In the genomic region with DNA sequence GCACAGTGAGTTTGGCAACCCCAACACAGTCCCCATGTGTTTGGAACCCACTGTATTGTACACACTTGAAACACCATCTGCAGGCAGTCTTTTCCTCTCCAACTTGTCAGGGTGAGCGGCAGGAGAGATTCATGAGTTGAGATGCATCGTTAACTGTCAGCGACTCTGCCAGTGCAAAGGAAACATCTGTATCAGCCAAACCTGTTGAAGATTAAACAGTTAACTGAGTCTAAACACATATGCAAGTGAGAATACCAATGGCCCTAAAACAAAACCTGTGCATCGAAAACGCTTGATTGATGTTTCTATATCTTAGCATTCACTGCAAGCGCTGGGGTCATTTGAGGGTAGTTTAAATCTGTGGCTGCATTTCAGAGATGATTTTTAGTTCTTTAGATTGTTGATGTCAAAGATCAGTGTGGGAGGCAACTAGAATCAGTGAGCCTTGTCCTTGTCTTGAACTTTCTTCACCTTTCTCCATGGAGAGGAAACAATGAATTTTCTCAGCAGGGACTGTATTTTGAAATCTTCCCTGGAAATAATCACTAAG, we compare ENCODE assay signal across 13 cellular contexts. TPM values are rescaled to one million over a fixed set of nuclear protein-coding genes. Genes with fewer than 3 reads are reported as not detected.
DNase-seq lines count a peak whose midpoint lies in the region; ATAC-seq and TF ChIP-seq lines count a peak whose summit lies in the region.
"Had no signal": no experiment of that assay in that cellular context is flagged by ENCODE, and none has a peak within 500 bp of the region (broad histone marks: within the 10 kb centered on the region; RNA-seq: fewer than 3 reads in every experiment).

No MANE protein-coding gene starts in this region.

- no peaks in the 10 kb centered on the region for H4K20me1 ChIP-seq in IMR-90 (ENCODE audit: insufficient read depth, low read length)

- POLR2A ChIA-PET in IMR-90 (lab: Charles Lee; ENCODE audit: unreplicated experiment) = no interaction called here
- POLR2A ChIA-PET in activated CD4-positive, alpha-beta T cell treated with anti-CD3 and anti-CD28 coated beads, Interleukin-2, amount 10 ng/mL, durations not matched to agents 7 days and 5 days (lab: Charles Lee) = no interaction called here

- no peaks in the 10 kb centered on the region for H3K27me3 ChIP-seq in IMR-90 (ENCODE audit: control insufficient read depth, insufficient read depth, low read length)

- H3K4me2 ChIP-seq in IMR-90 (ENCODE audit: low read depth, low read length) = no peak overlapping the region; the same call in 1 of the 2 replicates

- no peak overlapping the region for H2AK9ac ChIP-seq in IMR-90 (replicated peaks; ENCODE audit: low read depth, low read length, poor library complexity)

- H3K9me3 Mint-ChIP-seq in activated CD4-positive, alpha-beta T cell treated with anti-CD3 and anti-CD28 coated beads, Interleukin-2, amount 10 ng/mL, durations not matched to agents 7 days and 5 days = peaks cover 2% of the 10 kb centered on the region

- H3K14ac ChIP-seq in IMR-90 (replicated peaks; ENCODE audit: low read depth, low read length) = no peak overlapping the region

- dilution Hi-C loops in IMR-90 (cut with HindIII; ENCODE audit: low sequenced_read_pairs, unreplicated experiment) = no loop called here

- H3K9ac ChIP-seq in IMR-90 (ENCODE audit: low read depth, low read length) = no peak overlapping the region

- WGBS in IMR-90 (ENCODE audit: extremely low coverage in 2 of 2, insufficient read length in 1 of 2), 2 experiments = no CpG with 5 or more reads among the region's 6 CpGs

- intact Hi-C loops in IMR-90 (cut with micrococcal nuclease) = loop anchor here (2.0 kb wide), 1 partner anchor 41 kb away; the partner anchor contains the start of gene PAM

- no peak overlapping the region for H3K27ac ChIP-seq in IMR-90 (ENCODE audit: insufficient read depth, low read length)

- H3K27me3 Mint-ChIP-seq in activated CD4-positive, alpha-beta T cell treated with anti-CD3 and anti-CD28 coated beads, Interleukin-2, amount 10 ng/mL, durations not matched to agents 7 days and 5 days = peaks cover 17% of the 10 kb centered on the region
- H3K27me3 Mint-ChIP-seq: stimulated activated memory B cell treated with anti-CD40 and anti-IgM and Interleukin-4, amounts not matched to agents 10 μg/mL and 1 μg/mL and 100 μg/mL, for 72 hours had no signal

- no peaks in the 10 kb centered on the region for H3K36me3 ChIP-seq in IMR-90 (ENCODE audit: control insufficient read depth, insufficient read depth, low read length)

- H3K9me3 ChIP-seq in IMR-90 (ENCODE audit: control insufficient read depth, insufficient read depth, low read length) = no peaks in the 10 kb centered on the region

- H2BK15ac ChIP-seq in IMR-90 (ENCODE audit: low read depth, low read length) = no peak overlapping the region

- H2BK120ac ChIP-seq in IMR-90 (ENCODE audit: low read depth, low read length) = 0 out of 2 replicates have a peak overlapping the region, but pooled peaks have one; percentile 31

- CTCF ChIA-PET in IMR-90 (lab: Yijun Ruan, JAX) = no interaction called here
- CTCF ChIA-PET in activated CD4-positive, alpha-beta T cell treated with anti-CD3 and anti-CD28 coated beads, Interleukin-2, amount 10 ng/mL, durations not matched to agents 7 days and 5 days (lab: Charles Lee) = no interaction called here

- ATAC-seq in GM18511 (IDR thresholded peaks at IDR 0.05; ENCODE audit: unreplicated experiment) (peak; percentile 67), GM21737 (IDR thresholded peaks at IDR 0.05; ENCODE audit: unreplicated experiment) (peak; percentile 76), IMR-90 (ENCODE audit: low read depth) (no peak), HG02970 (IDR thresholded peaks at IDR 0.05; ENCODE audit: low FRiP score, unreplicated experiment) (no peak)

- H3K56ac ChIP-seq in IMR-90 (ENCODE audit: extremely low read depth, insufficient read depth, low read length) = no peak overlapping the region

- no peak overlapping the region for H2BK5ac ChIP-seq in IMR-90 (ENCODE audit: low read depth, low read length, poor library complexity, severe bottlenecking)

- no peak overlapping the region for H4K5ac ChIP-seq in IMR-90 (ENCODE audit: low read depth, low read length)

- H3K4me3 Mint-ChIP-seq in activated CD4-positive, alpha-beta T cell treated with anti-CD3 and anti-CD28 coated beads, Interleukin-2, amount 10 ng/mL, durations not matched to agents 7 days and 5 days = no peak overlapping the region
- H3K4me3 Mint-ChIP-seq: activated naive CD8-positive, alpha-beta T cell treated with anti-CD3 and anti-CD28 coated beads, Interleukin-2, amount 10 ng/mL, durations not matched to agents 7 days and 5 days; stimulated activated memory B cell treated with anti-CD40 and anti-IgM and Interleukin-4, amounts not matched to agents 10 μg/mL and 1 μg/mL and 100 μg/mL, for 72 hours had no signal

- in situ Hi-C loops in IMR-90 (cut with MboI; ENCODE audit: low sequenced_read_pairs) = no loop called here

- TF ChIP-seq POLR2A in IMR-90 (IDR thresholded peaks at IDR 0.05; ENCODE audit: low read depth, low read length) = no peak

- peak overlapping the region; percentile 43; the same call in 1 of the 2 replicates for H2BK20ac ChIP-seq in IMR-90 (ENCODE audit: low read depth, low read length)

- no peaks in the 10 kb centered on the region for H3K4me1 Mint-ChIP-seq in activated CD4-positive, alpha-beta T cell treated with anti-CD3 and anti-CD28 coated beads, Interleukin-2, amount 10 ng/mL, durations not matched to agents 7 days and 5 days
- H3K4me1 Mint-ChIP-seq: activated naive CD8-positive, alpha-beta T cell treated with anti-CD3 and anti-CD28 coated beads, Interleukin-2, amount 10 ng/mL, durations not matched to agents 7 days and 5 days; stimulated activated memory B cell treated with anti-CD40 and anti-IgM and Interleukin-4, amounts not matched to agents 10 μg/mL and 1 μg/mL and 100 μg/mL, for 72 hours had no signal

- H3K27ac Mint-ChIP-seq in activated CD4-positive, alpha-beta T cell treated with anti-CD3 and anti-CD28 coated beads, Interleukin-2, amount 10 ng/mL, durations not matched to agents 7 days and 5 days = no peak overlapping the region
- H3K27ac Mint-ChIP-seq: activated naive CD8-positive, alpha-beta T cell treated with anti-CD3 and anti-CD28 coated beads, Interleukin-2, amount 10 ng/mL, durations not matched to agents 7 days and 5 days; stimulated activated memory B cell treated with anti-CD40 and anti-IgM and Interleukin-4, amounts not matched to agents 10 μg/mL and 1 μg/mL and 100 μg/mL, for 72 hours had no signal

- peak overlapping the region; percentile 64 for H2AFZ ChIP-seq in IMR-90 (replicated peaks; ENCODE audit: low read length, poor library complexity)

- no TSS peak for BruUV-seq in IMR-90 (replicated peaks; lab: Mats Ljungman, UMichigan)

- DNase-seq in IMR-90 = no peak
- DNase-seq in glomerular visceral epithelial cell (ENCODE audit: extremely low spot score) = peak; percentile 44
- no peak for DNase-seq in activated T-cell treated with anti-CD3 and anti-CD28 coated beads for 4 hours
- DNase-seq in activated CD4-positive, alpha-beta T cell treated with anti-CD3 and anti-CD28 coated beads, Interleukin-2, amount 10 ng/mL, durations not matched to agents 7 days and 5 days = no peak
- no peak for DNase-seq in COLO829 (ENCODE audit: low spot score)
- DNase-seq: activated CD4-positive, CD25-positive, alpha-beta regulatory T cell treated with anti-CD3 and anti-CD28 coated beads, Interleukin-2, amount 50 U/mL, for 72 hours; activated naive CD8-positive, alpha-beta T cell treated with anti-CD3 and anti-CD28 coated beads, Interleukin-2, amount 10 ng/mL, durations not matched to agents 7 days and 5 days; effector CD4-positive, alpha-beta T cell; NCI-H1436 had no signal

- peak overlapping the region in 1 of 2 experiments; percentile 11; a peak in 1 of 4 replicates for H4K8ac ChIP-seq in IMR-90 (ENCODE audit: low read depth in 2 of 2, low read length in 2 of 2)

- H3K4me3 ChIP-seq in IMR-90 (ENCODE audit: insufficient read depth, low read depth, low read length) = no peak overlapping the region

- H3K4me1 ChIP-seq in IMR-90 (ENCODE audit: control insufficient read depth, insufficient read depth, low read length) = peaks cover 9% of the 10 kb centered on the region

- TF ChIP-seq RAD21 in IMR-90 (IDR thresholded peaks at IDR 0.05; ENCODE audit: low read length) = no peak

- no peak for TF ChIP-seq CTCF in IMR-90 (conservative IDR thresholded peaks at IDR 0.05; ENCODE audit: low read depth, low read length)

- no peak overlapping the region for H3K18ac ChIP-seq in IMR-90 (ENCODE audit: low read depth, low read length)

- no peak overlapping the region for H3K23ac ChIP-seq in IMR-90 (ENCODE audit: low read depth, low read length)

- H4K91ac ChIP-seq in IMR-90 (ENCODE audit: insufficient read depth, low read depth, low read length) = no peak overlapping the region; the same call in 1 of the 2 replicates

- H3K9me1 ChIP-seq in IMR-90 (ENCODE audit: insufficient read depth, low read length) = no peaks in the 10 kb centered on the region; the same call in 1 of the 2 replicates

- H3K36me3 Mint-ChIP-seq in activated CD4-positive, alpha-beta T cell treated with anti-CD3 and anti-CD28 coated beads, Interleukin-2, amount 10 ng/mL, durations not matched to agents 7 days and 5 days (ENCODE audit: low read depth) = no peaks in the 10 kb centered on the region
- H3K36me3 Mint-ChIP-seq: activated naive CD8-positive, alpha-beta T cell treated with anti-CD3 and anti-CD28 coated beads, Interleukin-2, amount 10 ng/mL, durations not matched to agents 7 days and 5 days; stimulated activated memory B cell treated with anti-CD40 and anti-IgM and Interleukin-4, amounts not matched to agents 10 μg/mL and 1 μg/mL and 100 μg/mL, for 72 hours had no signal

- H3K79me1 ChIP-seq in IMR-90 (ENCODE audit: low read depth in 1 of 2, low read length in 2 of 2) = no peaks in the 10 kb centered on the region

- H3K4ac ChIP-seq in IMR-90 (ENCODE audit: low read depth, low read length) = no peak overlapping the region

- no peak overlapping the region for H2AK5ac ChIP-seq in IMR-90 (ENCODE audit: low read depth, low read length)

TF ChIP-seq in IMR-90, 13 proteins besides CTCF, POLR2A, EP300 and RAD21 (continues in another document):
- TF ChIP-seq BHLHE40 (IDR thresholded peaks at IDR 0.05; ENCODE audit: low read depth, low read length) (no peak), RFX5 (IDR thresholded peaks at IDR 0.05; ENCODE audit: low read depth, low read length) (no peak), CEBPB (IDR thresholded peaks at IDR 0.05; ENCODE audit: low read depth, low read length) (no peak)

RNA-seq across cellular contexts. Expression of gene PAM, which starts 41.3 kb away (rescaled TPM):
- total RNA-seq in IMR-90 (2012; rRNA removed) = 112 and 115 TPM in 2 replicates
- polyA plus RNA-seq in IMR-90 (2012; rRNA removed) = 149 and 179 TPM in 2 replicates
- polyA plus RNA-seq in IMR-90 (2012; cell fraction: cytosol; rRNA removed) = 132 and 150 TPM in 2 replicates
- 57.8 and 161 TPM in 2 replicates for polyA plus RNA-seq in IMR-90 (2012; cell fraction: nucleus; rRNA removed; ENCODE audit: low replicate concordance)
- 10 to 100 TPM; 15.0 to 15.9 TPM for total RNA-seq in activated CD4-positive, alpha-beta T cell treated with anti-CD3 and anti-CD28 coated beads, Interleukin-2, amount 10 ng/mL, durations not matched to agents 7 days and 5 days

Comparison
In these comparisons a context has a peak if more than half of its experiments do, and no peak if none do; other contexts are left out.
1. ATAC-seq: peak in GM18511 (single experiment) and GM21737 (single experiment); none in IMR-90 (single experiment) and HG02970 (single experiment).